1 cellular context compared by ENCODE assay signal in the genomic region with DNA sequence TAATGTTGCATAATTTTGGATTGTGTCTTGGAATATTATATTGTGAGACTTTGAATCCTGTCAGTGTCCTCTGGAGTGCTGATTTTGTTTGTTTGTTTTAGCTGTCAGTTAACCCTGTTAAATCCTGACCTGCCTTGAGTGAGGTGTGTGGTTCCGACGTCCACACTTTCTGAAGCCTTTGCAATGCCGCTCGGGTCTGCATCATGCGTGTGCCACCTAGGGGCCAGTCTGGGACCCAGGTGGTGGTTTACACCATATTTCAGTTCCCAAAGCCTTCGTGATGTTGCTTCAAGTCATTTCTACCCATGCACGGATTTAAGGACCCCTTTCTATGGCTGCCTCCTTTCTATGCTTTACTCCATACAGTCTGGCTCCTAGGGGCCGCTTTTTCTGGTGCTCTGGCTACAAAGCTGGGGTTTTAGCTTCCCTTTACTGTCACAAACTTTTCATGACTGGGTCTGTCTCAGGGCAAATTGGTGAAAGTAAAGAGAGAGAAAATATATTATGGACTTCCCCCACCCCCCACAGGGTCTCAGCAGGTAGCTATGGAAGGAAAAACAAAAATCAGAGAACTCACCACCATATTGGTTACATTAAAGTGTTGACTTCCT.
TF ChIP-seq lines count a peak whose summit lies in the region.

No MANE protein-coding gene starts in this region.

TF ChIP-seq in endothelial cell of umbilical vein, 7 proteins besides CTCF, POLR2A, EP300 and RAD21:
- no peak for TF ChIP-seq FOS (IDR thresholded peaks at IDR 0.05; ENCODE audit: borderline replicate concordance, insufficient read depth, low read length)
- TF ChIP-seq GATA2 (IDR thresholded peaks at IDR 0.05; ENCODE audit: insufficient read depth, insufficient read length, low read depth, low read length): no peak
- no peak for TF ChIP-seq MYC (IDR thresholded peaks at IDR 0.05; ENCODE audit: low read depth, low read length)
- TF ChIP-seq JUN (IDR thresholded peaks at IDR 0.05; ENCODE audit: borderline replicate concordance, insufficient read depth, insufficient read length, low read depth): no peak
- TF ChIP-seq, protein P1, sequence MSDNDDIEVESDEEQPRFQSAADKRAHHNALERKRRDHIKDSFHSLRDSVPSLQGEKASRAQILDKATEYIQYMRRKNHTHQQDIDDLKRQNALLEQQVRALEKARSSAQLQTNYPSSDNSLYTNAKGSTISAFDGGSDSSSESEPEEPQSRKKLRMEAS (IDR thresholded peaks at IDR 0.05; ENCODE audit: insufficient read depth, insufficient read length): no peak
- TF ChIP-seq EZH2 (IDR thresholded peaks at IDR 0.05; ENCODE audit: borderline replicate concordance, low read depth, low read length, severe bottlenecking): no peak
- TF ChIP-seq POLR2AphosphoS5 (IDR thresholded peaks at IDR 0.05; ENCODE audit: insufficient read depth, low read depth, low read length): no peak
TF ChIP-seq in endothelial cell of umbilical vein: peak in this region for 0.
